10 cellular contexts compared by ENCODE assay signal in the genomic region with DNA sequence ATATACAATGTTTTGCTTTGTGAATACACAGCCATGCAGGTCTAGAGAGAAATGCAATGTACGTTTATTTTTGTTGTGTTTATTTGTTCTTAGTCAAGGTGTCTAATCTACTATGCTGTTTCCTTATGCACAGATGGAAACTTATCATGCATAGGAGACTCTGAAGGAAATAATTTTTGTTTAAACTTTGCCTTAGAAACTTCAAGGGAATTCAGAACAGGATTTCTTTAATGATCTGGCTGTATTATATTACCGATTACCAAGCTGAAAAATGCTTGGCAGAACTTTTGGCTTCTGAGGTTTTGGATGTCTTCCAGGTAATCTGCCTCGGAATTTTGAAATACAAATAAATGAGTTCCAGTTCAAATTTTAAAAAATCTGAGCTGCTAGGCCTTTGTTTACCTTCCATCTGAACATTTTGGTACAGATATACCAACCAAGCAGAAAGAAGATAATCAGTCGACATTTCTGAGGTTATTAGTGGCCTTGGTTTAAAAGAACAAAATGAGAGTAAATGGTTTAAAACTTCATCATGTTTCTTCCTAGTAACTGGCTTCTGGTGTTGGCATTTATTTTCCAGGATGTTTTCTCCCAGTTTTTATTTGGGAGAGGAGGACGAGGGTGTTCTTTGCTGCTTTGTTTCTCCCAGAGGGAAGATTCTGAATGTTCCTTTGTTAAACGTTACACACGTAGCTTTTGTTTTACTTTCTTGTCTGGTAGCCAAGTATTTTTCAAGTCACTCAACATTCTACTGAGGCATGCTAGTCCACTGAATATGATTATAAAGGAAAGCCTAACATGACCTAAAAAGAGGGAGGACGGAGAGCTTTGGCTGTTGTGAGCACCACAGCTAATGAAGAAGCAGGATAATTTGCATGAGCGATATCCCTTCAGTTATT.
A peak's percentile ranks its signal among the peaks of the same experiment; 100 is the strongest.
DNase-seq lines count a peak whose midpoint lies in the region; ATAC-seq and TF ChIP-seq lines count a peak whose summit lies in the region.
"Had no signal": no experiment of that assay in that cellular context is flagged by ENCODE, and none has a peak within 500 bp of the region (broad histone marks: within the 10 kb centered on the region; RNA-seq: fewer than 3 reads in every experiment).

No MANE protein-coding gene starts in this region.

- H3K4me3 ChIP-seq in mesenchymal stem cell (ENCODE audit: insufficient read depth in 1 of 2, low read depth in 1 of 2, low read length in 2 of 2) (no peak overlapping the region), upper lobe of left lung (no peak overlapping the region)
- H3K4me3 ChIP-seq: cardiac muscle cell had no signal

- no peak overlapping the region for H2BK5ac ChIP-seq in mesenchymal stem cell (ENCODE audit: low read depth, low read length, poor library complexity, severe bottlenecking)

- no peak overlapping the region for H2BK120ac ChIP-seq in mesenchymal stem cell (ENCODE audit: low read depth, low read length)

- no peak overlapping the region for H4K8ac ChIP-seq in mesenchymal stem cell (ENCODE audit: low read length)

- H3K9me3 ChIP-seq in mesenchymal stem cell (ENCODE audit: control insufficient read depth, low read length) (peaks cover under 1% of the 10 kb centered on the region), upper lobe of left lung (no peaks in the 10 kb centered on the region)

- peak overlapping the region; percentile 68 for H3K9ac ChIP-seq in mesenchymal stem cell (ENCODE audit: low read length)

- TF ChIP-seq CTCF in upper lobe of left lung (IDR thresholded peaks at IDR 0.05) = no peak

- no peak overlapping the region for H4K91ac ChIP-seq in mesenchymal stem cell (ENCODE audit: low read length)

- no peak overlapping the region for H2AFZ ChIP-seq in mesenchymal stem cell (ENCODE audit: low read depth, low read length)

- H3K4ac ChIP-seq in mesenchymal stem cell (ENCODE audit: low read depth in 1 of 2, low read length in 2 of 2) = no peak overlapping the region

- DNase-seq in NCI-H1105 treated with DMSO at 0.1 percent for 48 hours (lab: John Stamatoyannopoulos, UW) (peak; percentile 36), NCI-H1105 (lab: John Stamatoyannopoulos, UW) (no peak), dedifferentiated amniotic fluid mesenchymal stem cell (ENCODE audit: extremely low spot score) (peak; percentile 89), mesenchymal stem cell (no peak), upper lobe of left lung (no peak)
- no peak for DNase-seq in activated CD4-positive, CD25-positive, alpha-beta regulatory T cell treated with anti-CD3 and anti-CD28 coated beads, Interleukin-2, amount 50 U/mL, for 72 hours
- DNase-seq: T-cell had no signal

- H3K4me2 ChIP-seq in mesenchymal stem cell (ENCODE audit: low read length, poor library complexity, severe bottlenecking) = no peak overlapping the region

- no peaks in the 10 kb centered on the region for H3K79me1 ChIP-seq in mesenchymal stem cell (replicated peaks; ENCODE audit: low read length, poor library complexity, severe bottlenecking)

- no peak overlapping the region for H2BK15ac ChIP-seq in mesenchymal stem cell (ENCODE audit: low read depth, poor library complexity, severe bottlenecking)

- no peak overlapping the region for H3K23ac ChIP-seq in mesenchymal stem cell (ENCODE audit: low read length in 2 of 2)

- no peaks in the 10 kb centered on the region for H3K36me3 ChIP-seq in mesenchymal stem cell (ENCODE audit: control insufficient read depth in 1 of 2, insufficient read depth in 2 of 2, low read depth in 1 of 2, low read length in 2 of 2)
- H3K36me3 ChIP-seq in upper lobe of left lung = no peaks in the 10 kb centered on the region
- H3K36me3 ChIP-seq: cardiac muscle cell had no signal

- ATAC-seq in upper lobe of left lung (ENCODE audit: low FRiP score in 2 of 2) = no peak
- no peak for ATAC-seq in HG02970 (IDR thresholded peaks at IDR 0.05; ENCODE audit: low FRiP score, unreplicated experiment)
- no peak for ATAC-seq in HG02798 (IDR thresholded peaks at IDR 0.05; ENCODE audit: poor library complexity, unreplicated experiment)
- ATAC-seq: T-cell had no signal

- H3K4me1 ChIP-seq in mesenchymal stem cell (ENCODE audit: control insufficient read depth, insufficient read depth, low read depth, low read length) (no peaks in the 10 kb centered on the region), upper lobe of left lung (peaks cover 22 to 33% (median 31%) of the 10 kb centered on the region in 4 donors)

- H3K27ac ChIP-seq in mesenchymal stem cell (ENCODE audit: low read length, poor library complexity, severe bottlenecking) (peak overlapping the region; percentile 39), upper lobe of left lung (peak overlapping the region; percentile 3 to 73 (median 62))
- H3K27ac ChIP-seq: cardiac muscle cell had no signal

- no peak overlapping the region for H3K18ac ChIP-seq in mesenchymal stem cell (ENCODE audit: low read depth in 1 of 2, low read length in 2 of 2)

- 80% methylated on average over 9 of the region's 9 CpGs for WGBS in mesenchymal stem cell
- 32 to 33% methylated on average over 9 of the region's 9 CpGs for WGBS in upper lobe of left lung, 2 donors

- no peak overlapping the region for H3K14ac ChIP-seq in mesenchymal stem cell (ENCODE audit: low read length in 2 of 2)

- TF ChIP-seq POLR2A in upper lobe of left lung (IDR thresholded peaks at IDR 0.05) = no peak

- H3K27me3 ChIP-seq in mesenchymal stem cell (ENCODE audit: control insufficient read depth in 1 of 2, insufficient read depth in 1 of 2, low read length in 2 of 2) (no peaks in the 10 kb centered on the region), upper lobe of left lung (no peaks in the 10 kb centered on the region)
- H3K27me3 ChIP-seq: cardiac muscle cell had no signal

- H2AK5ac ChIP-seq in mesenchymal stem cell (ENCODE audit: low read length, severe bottlenecking) = no peak overlapping the region

- no peak overlapping the region for H2BK12ac ChIP-seq in mesenchymal stem cell (ENCODE audit: low read length in 2 of 2)

- TF ChIP-seq EP300 in upper lobe of left lung (IDR thresholded peaks at IDR 0.05) = no peak

Comparison
In these comparisons a context has a peak if more than half of its experiments do, and no peak if none do; other contexts are left out.
1. DNase-seq: peak in NCI-H1105 treated with DMSO at 0.1 percent for 48 hours (single experiment) and dedifferentiated amniotic fluid mesenchymal stem cell (single experiment); none in NCI-H1105 (single experiment), mesenchymal stem cell (single experiment), upper lobe of left lung (0 of 2) and activated CD4-positive, CD25-positive, alpha-beta regulatory T cell treated with anti-CD3 and anti-CD28 coated beads, Interleukin-2, amount 50 U/mL, for 72 hours (single experiment).